Comparison of ENCODE assay signal across 1 cellular context in genomic region chr11:93197383-93198220, GRCh38.
TF ChIP-seq lines count a peak whose summit lies in the region.

Gene SLC36A4 (minus strand): TSS chr11:93197991. CDS start chr11:93197832, 159 bp downstream.

TF ChIP-seq in HepG2, 621 proteins besides CTCF, POLR2A, EP300 and RAD21 (continued from another document and continues in another):
- TF ChIP-seq PBX3 (CRISPR knock-in tag; IDR thresholded peaks at IDR 0.05; ENCODE audit: borderline replicate concordance) (no peak), ZNF816 (CRISPR knock-in tag; IDR thresholded peaks at IDR 0.05; ENCODE audit: borderline replicate concordance) (peak; percentile 69; the same call in 1 of the 2 replicates), ZNF232 (CRISPR knock-in tag; IDR thresholded peaks at IDR 0.05; ENCODE audit: borderline replicate concordance) (peak; percentile 60; the same call in 1 of the 2 replicates), ZNF326 (CRISPR knock-in tag; IDR thresholded peaks at IDR 0.05; ENCODE audit: borderline replicate concordance) (no peak), ZNF564 (CRISPR knock-in tag; IDR thresholded peaks at IDR 0.05) (peak; percentile 72), ZNF724P (CRISPR knock-in tag; IDR thresholded peaks at IDR 0.05; ENCODE audit: borderline replicate concordance) (peak; percentile 96; the same call in 1 of the 2 replicates), CBX5 (CRISPR knock-in tag; IDR thresholded peaks at IDR 0.05; ENCODE audit: borderline replicate concordance) (no peak), ZNF749 (CRISPR knock-in tag; IDR thresholded peaks at IDR 0.05; ENCODE audit: borderline replicate concordance) (peak; percentile 59; the same call in 1 of the 2 replicates), GABPB1 (CRISPR knock-in tag; IDR thresholded peaks at IDR 0.05) (peak; percentile 74), NFYB (CRISPR knock-in tag; IDR thresholded peaks at IDR 0.05) (no peak; the same call in 1 of the 2 replicates), PHB2 (IDR thresholded peaks at IDR 0.05; ENCODE audit: partially characterized antibody) (no peak), ZNF18 (CRISPR knock-in tag; IDR thresholded peaks at IDR 0.05; ENCODE audit: insufficient replicate concordance) (peak; percentile 75), MYPOP (CRISPR knock-in tag; IDR thresholded peaks at IDR 0.05) (peak; percentile 83), LBX2 (CRISPR knock-in tag; IDR thresholded peaks at IDR 0.05; ENCODE audit: borderline replicate concordance) (no peak), TEAD3 (CRISPR knock-in tag; optimal IDR thresholded peaks at IDR 0.05; ENCODE audit: borderline replicate concordance) (no peak), POLR2AphosphoS5 (IDR thresholded peaks at IDR 0.05; ENCODE audit: low read depth, low read length) (peak; percentile 51), ZNF512 (CRISPR knock-in tag; IDR thresholded peaks at IDR 0.05) (no peak), ZNF879 (CRISPR knock-in tag; IDR thresholded peaks at IDR 0.05) (peak; percentile 74; the same call in 1 of the 2 replicates), FOSL2 (CRISPR knock-in tag; IDR thresholded peaks at IDR 0.05) (peak; percentile 83), FOXO1 (CRISPR knock-in tag; IDR thresholded peaks at IDR 0.05) (peak; percentile 31; the same call in 1 of the 2 replicates), SNAI1 (CRISPR knock-in tag; IDR thresholded peaks at IDR 0.05; ENCODE audit: borderline replicate concordance) (no peak), TBX3 (IDR thresholded peaks at IDR 0.05; ENCODE audit: borderline replicate concordance) (peak; percentile 52; the same call in 1 of the 2 replicates), MXD4 (CRISPR knock-in tag; IDR thresholded peaks at IDR 0.05) (peak; percentile 62; the same call in 1 of the 2 replicates), ISX (CRISPR knock-in tag; conservative IDR thresholded peaks at IDR 0.05) (no peak; the same call in 1 of the 2 replicates), DMAP1 (CRISPR knock-in tag; IDR thresholded peaks at IDR 0.05) (peak; percentile 77), ZNF329 (CRISPR knock-in tag; IDR thresholded peaks at IDR 0.05; ENCODE audit: low read depth) (peak; percentile 85; the same call in 1 of the 2 replicates), SMAD1 (CRISPR knock-in tag; IDR thresholded peaks at IDR 0.05; ENCODE audit: borderline replicate concordance, low read depth) (peak; percentile 82; the same call in 1 of the 2 replicates), ZSCAN25 (CRISPR knock-in tag; IDR thresholded peaks at IDR 0.05) (peak; percentile 80), FOXP4 (CRISPR knock-in tag; IDR thresholded peaks at IDR 0.05) (no peak; the same call in 1 of the 2 replicates), ZBTB1 (CRISPR knock-in tag; IDR thresholded peaks at IDR 0.05; ENCODE audit: borderline replicate concordance) (no peak), HOXA3 (CRISPR knock-in tag; IDR thresholded peaks at IDR 0.05) (peak; percentile 69), CENPT (CRISPR knock-in tag; IDR thresholded peaks at IDR 0.05; ENCODE audit: low read depth) (no peak), SRY (CRISPR knock-in tag; IDR thresholded peaks at IDR 0.05) (peak; percentile 99), GZF1 (CRISPR knock-in tag; IDR thresholded peaks at IDR 0.05) (no peak), ZBTB20 (CRISPR knock-in tag; IDR thresholded peaks at IDR 0.05; ENCODE audit: borderline replicate concordance, low read depth) (0 out of 2 replicates have a peak, but pooled peaks have one; percentile 10), CCDC6 (CRISPR knock-in tag; IDR thresholded peaks at IDR 0.05) (peak; percentile 88), ZNF556 (CRISPR knock-in tag; IDR thresholded peaks at IDR 0.05; ENCODE audit: borderline replicate concordance) (no peak), ELF1 (CRISPR knock-in tag; IDR thresholded peaks at IDR 0.05) (no peak), YY1 (IDR thresholded peaks at IDR 0.05; ENCODE audit: insufficient read depth, insufficient replicate concordance, low read depth, low read length) (peak; percentile 37), ZFP37 (CRISPR knock-in tag; IDR thresholded peaks at IDR 0.05; ENCODE audit: borderline replicate concordance) (no peak), MLLT10 (CRISPR knock-in tag; IDR thresholded peaks at IDR 0.05) (no peak), BCL3 (CRISPR knock-in tag; IDR thresholded peaks at IDR 0.05) (peak; percentile 84), PRDM4 (CRISPR knock-in tag; IDR thresholded peaks at IDR 0.05; ENCODE audit: borderline replicate concordance) (no peak), ZNF740 (CRISPR knock-in tag; IDR thresholded peaks at IDR 0.05) (no peak), ZNF510 (CRISPR knock-in tag; IDR thresholded peaks at IDR 0.05; ENCODE audit: low read depth) (peak; percentile 38), SIN3B (IDR thresholded peaks at IDR 0.05; ENCODE audit: low read length) (no peak), ZNF550 (CRISPR knock-in tag; IDR thresholded peaks at IDR 0.05; ENCODE audit: borderline replicate concordance) (no peak), TEAD2 (CRISPR knock-in tag; IDR thresholded peaks at IDR 0.05) (no peak), RNF219 (CRISPR knock-in tag; IDR thresholded peaks at IDR 0.05) (no peak), TIGD3 (CRISPR knock-in tag; IDR thresholded peaks at IDR 0.05; ENCODE audit: borderline replicate concordance) (no peak), RCOR2 (CRISPR knock-in tag; IDR thresholded peaks at IDR 0.05) (no peak), HNRNPUL1 (IDR thresholded peaks at IDR 0.05; ENCODE audit: low read depth, low read length) (no peak), GTF3A (CRISPR knock-in tag; conservative IDR thresholded peaks at IDR 0.05) (no peak), ZNF235 (CRISPR knock-in tag; IDR thresholded peaks at IDR 0.05; ENCODE audit: borderline replicate concordance) (peak; percentile 88; the same call in 1 of the 2 replicates), ZNF335 (CRISPR knock-in tag; IDR thresholded peaks at IDR 0.05) (no peak)
